In genomic region chr9:88528356-88528755, GRCh38 we compare ENCODE assay signal across 21 cellular contexts. TPM values are rescaled to one million over a fixed set of nuclear protein-coding genes. Genes with fewer than 3 reads are reported as not detected.
"Had no signal": no experiment of that assay in that cellular context is flagged by ENCODE, and none has a peak within 500 bp of the region (broad histone marks: within the 10 kb centered on the region; RNA-seq: fewer than 3 reads in every experiment).

No MANE protein-coding gene starts in this region.

- H3K27ac ChIP-seq: left ventricle myocardium inferior, parathyroid adenoma, spleen had no signal

- H3K79me2 ChIP-seq: parathyroid adenoma had no signal

- DNase-seq: activated B cell treated with CpG ODN at 0.5 μM for 24 hours; activated CD4-positive, alpha-beta memory T cell treated with anti-CD3 and anti-CD28 coated beads for 36 hours; activated CD4-positive, alpha-beta T cell treated with anti-CD3 and anti-CD28 coated beads for 4 hours; central memory CD4-positive, alpha-beta T cell; cortex of kidney; erythroblast; glutamatergic neuron; hypothalamus; left ventricle myocardium inferior; mucosa of descending colon; naive B cell; sigmoid colon; spleen; stimulated activated CD4-positive, alpha-beta T cell treated with anti-CD3 and anti-CD28 coated beads, Interleukin-4, amount 100 ng/mL, for 4 hours; stimulated activated naive B cell treated with anti-CD40 and anti-IgM and Interleukin-4, amounts not matched to agents 10 μg/mL and 1 μg/mL and 100 μg/mL, for 72 hours; T-cell; T-helper 9 cell had no signal

- H3K9me3 ChIP-seq: left ventricle myocardium inferior, mucosa of descending colon, sigmoid colon, spleen had no signal

- H3K36me3 ChIP-seq: left ventricle myocardium inferior, sigmoid colon, spleen had no signal

- H2AFZ ChIP-seq: parathyroid adenoma had no signal

- ATAC-seq: mucosa of descending colon; SK-N-SH treated with all-trans-retinoic acid at 6 μM for 48 hours; stimulated activated naive B cell treated with anti-CD40 and anti-IgM and Interleukin-4, amounts not matched to agents 10 μg/mL and 1 μg/mL and 100 μg/mL, for 72 hours; T-cell had no signal

- FAIRE-seq: endometrium, keratinocyte had no signal

- H3K9ac ChIP-seq: parathyroid adenoma had no signal

- H3K27me3 ChIP-seq: sigmoid colon had no signal

- H3K4me1 ChIP-seq: left ventricle myocardium inferior, parathyroid adenoma had no signal

- H3K4me3 ChIP-seq: left ventricle myocardium inferior, mucosa of descending colon, sigmoid colon, spleen had no signal

RNA-seq across cellular contexts. Expression of gene NXNL2, which starts 6.6 kb away (rescaled TPM):
- total RNA-seq: activated B cell treated with CpG ODN at 0.5 μM for 24 hours; activated CD4-positive, alpha-beta memory T cell treated with anti-CD3 and anti-CD28 coated beads for 36 hours; mucosa of descending colon; T-cell had no signal
